10 cellular contexts compared by ENCODE assay signal in genomic region chr14:68589447-68590232, GRCh38.
DNase-seq lines count a peak whose midpoint lies in the region; ATAC-seq and TF ChIP-seq lines count a peak whose summit lies in the region.
"Had no signal": no experiment of that assay in that cellular context is flagged by ENCODE, and none has a peak within 500 bp of the region (broad histone marks: within the 10 kb centered on the region; RNA-seq: fewer than 3 reads in every experiment).

No MANE protein-coding gene starts in this region.

- H3K9ac ChIP-seq in neural progenitor cell = no peak overlapping the region

- H3K36me3 ChIP-seq in neural progenitor cell = no peaks in the 10 kb centered on the region
- no peaks in the 10 kb centered on the region for H3K36me3 ChIP-seq in aorta (ENCODE audit: control insufficient read depth in 1 of 2, insufficient read depth in 2 of 2, low read length in 1 of 2)

- H3K79me2 ChIP-seq in neural progenitor cell (ENCODE audit: low read depth) = no peaks in the 10 kb centered on the region

- H3K36me3 Mint-ChIP-seq in neural progenitor cell = peaks cover 6% of the 10 kb centered on the region
- no peaks in the 10 kb centered on the region for H3K36me3 Mint-ChIP-seq in activated naive CD8-positive, alpha-beta T cell treated with anti-CD3 and anti-CD28 coated beads, Interleukin-2, amount 50 U/mL, for 24 hours (ENCODE audit: low read depth)

- peaks cover 75% of the 10 kb centered on the region for H3K4me1 Mint-ChIP-seq in neural progenitor cell
- H3K4me1 Mint-ChIP-seq in activated naive CD8-positive, alpha-beta T cell treated with anti-CD3 and anti-CD28 coated beads, Interleukin-2, amount 50 U/mL, for 24 hours = peaks cover 16% of the 10 kb centered on the region

- no peak overlapping the region for H2AFZ ChIP-seq in neural progenitor cell (replicated peaks)

- peak; percentile 73 for ATAC-seq in aorta (ENCODE audit: low FRiP score)
- no peak for ATAC-seq in GM21367 (IDR thresholded peaks at IDR 0.05; ENCODE audit: unreplicated experiment)
- ATAC-seq in activated naive CD8-positive, alpha-beta T cell treated with anti-CD3 and anti-CD28 coated beads, Interleukin-2, amount 50 U/mL, for 24 hours = no peak

- H3K4me3 ChIP-seq in fibroblast of villous mesenchyme (ENCODE audit: low read depth, low read length) = no peak overlapping the region
- H3K4me3 ChIP-seq in neural progenitor cell = no peak overlapping the region
- no peak overlapping the region for H3K4me3 ChIP-seq in aorta (ENCODE audit: low read length in 2 of 2)

- H3K9me3 Mint-ChIP-seq in neural progenitor cell = peaks cover 2% of the 10 kb centered on the region
- no peaks in the 10 kb centered on the region for H3K9me3 Mint-ChIP-seq in activated naive CD8-positive, alpha-beta T cell treated with anti-CD3 and anti-CD28 coated beads, Interleukin-2, amount 50 U/mL, for 24 hours

- WGBS in aorta, 2 donors = 59% methylated on average over 7 of the region's 7 CpGs

- H4K20me1 ChIP-seq in neural progenitor cell (ENCODE audit: low read depth) = no peaks in the 10 kb centered on the region

- H3K27ac ChIP-seq in neural progenitor cell = no peak overlapping the region
- no peak overlapping the region for H3K27ac ChIP-seq in aorta (ENCODE audit: low read depth in 1 of 2, low read length in 2 of 2)
- H3K27ac ChIP-seq: 22Rv1 had no signal

- peak overlapping the region; percentile 96 for H3K27ac Mint-ChIP-seq in neural progenitor cell
- no peak overlapping the region for H3K27ac Mint-ChIP-seq in activated naive CD8-positive, alpha-beta T cell treated with anti-CD3 and anti-CD28 coated beads, Interleukin-2, amount 50 U/mL, for 24 hours

- H3F3A ChIP-seq in neural progenitor cell (ENCODE audit: low read depth) = peaks cover 40% of the 10 kb centered on the region

- peak overlapping the region; percentile 15 for H3K4me2 ChIP-seq in neural progenitor cell

- intact Hi-C loops in aorta (cut with DNase I) = no loop called here

- peaks cover 4% of the 10 kb centered on the region for H3K27me3 Mint-ChIP-seq in neural progenitor cell (ENCODE audit: insufficient read depth, low read depth)
- H3K27me3 Mint-ChIP-seq in activated naive CD8-positive, alpha-beta T cell treated with anti-CD3 and anti-CD28 coated beads, Interleukin-2, amount 50 U/mL, for 24 hours = no peaks in the 10 kb centered on the region

- DNase-seq in DMS 273 (lab: John Stamatoyannopoulos, UW; ENCODE audit: unreplicated experiment) (peak; percentile 40), DMS 273 treated with DMSO at 0.1 percent for 48 hours (lab: John Stamatoyannopoulos, UW) (no peak), fibroblast of villous mesenchyme (ENCODE audit: low read depth) (peak; percentile 99), neural progenitor cell (ENCODE audit: low spot score) (no peak), aorta (no peak), NCI-H748 treated with DMSO at 0.1 percent for 48 hours (lab: John Stamatoyannopoulos, UW) (no peak)
- DNase-seq in activated naive CD8-positive, alpha-beta T cell treated with anti-CD3 and anti-CD28 coated beads, Interleukin-2, amount 50 U/mL, for 24 hours = no peak
- DNase-seq: stimulated activated CD4-positive, alpha-beta T cell treated with anti-CD3 and anti-CD28 coated beads, Interleukin-4, amount 100 ng/mL, for 1 hour had no signal

- H3K27me3 ChIP-seq in neural progenitor cell (no peaks in the 10 kb centered on the region), aorta (ENCODE audit: control insufficient read depth in 1 of 2, insufficient read depth in 2 of 2, low read length in 1 of 2) (no peaks in the 10 kb centered on the region)

- H3K9me3 ChIP-seq in neural progenitor cell (ENCODE audit: low read depth) = no peaks in the 10 kb centered on the region
- H3K9me3 ChIP-seq in aorta (ENCODE audit: control insufficient read depth, low read length) = no peaks in the 10 kb centered on the region

- no peak for TF ChIP-seq CTCF in fibroblast of villous mesenchyme (IDR thresholded peaks at IDR 0.05; ENCODE audit: insufficient read depth, low read depth, low read length)
- TF ChIP-seq CTCF in neural progenitor cell (IDR thresholded peaks at IDR 0.05) = no peak

- peak overlapping the region; percentile 19 for H3K4me3 Mint-ChIP-seq in neural progenitor cell
- no peak overlapping the region for H3K4me3 Mint-ChIP-seq in activated naive CD8-positive, alpha-beta T cell treated with anti-CD3 and anti-CD28 coated beads, Interleukin-2, amount 50 U/mL, for 24 hours

- H3K4me1 ChIP-seq in neural progenitor cell = peaks cover 60% of the 10 kb centered on the region
- no peaks in the 10 kb centered on the region for H3K4me1 ChIP-seq in aorta (ENCODE audit: control insufficient read depth in 1 of 2, insufficient read depth in 2 of 2, low read length in 2 of 2)

Comparison
In these comparisons a context has a peak if more than half of its experiments do, and no peak if none do; other contexts are left out.
1. DNase-seq: peak in DMS 273 (single experiment) and fibroblast of villous mesenchyme (single experiment); none in DMS 273 treated with DMSO at 0.1 percent for 48 hours (single experiment), neural progenitor cell (single experiment), aorta (0 of 2), NCI-H748 treated with DMSO at 0.1 percent for 48 hours (single experiment) and activated naive CD8-positive, alpha-beta T cell treated with anti-CD3 and anti-CD28 coated beads, Interleukin-2, amount 50 U/mL, for 24 hours (single experiment).